8 cellular contexts compared by ENCODE assay signal in genomic region chr19:38209671-38210457, GRCh38. TPM values are rescaled to one million over a fixed set of nuclear protein-coding genes. Genes with fewer than 3 reads are reported as not detected.
DNase-seq lines count a peak whose midpoint lies in the region; TF ChIP-seq lines count a peak whose summit lies in the region.

No MANE protein-coding gene starts in this region.

- DNase-seq in BE2C (peak; percentile 40), NT2/D1 (ENCODE audit: low read depth, low spot score) (no peak), foreskin fibroblast (peak; percentile 56 to 79), neural progenitor cell (ENCODE audit: low spot score) (peak; percentile 87), KG1 (lab: John Stamatoyannopoulos, UW) (no peak), NCI-H2029 (lab: John Stamatoyannopoulos, UW) (no peak)
- no peak for DNase-seq in activated T-helper 2 cell treated with anti-CD3 and anti-CD28 coated beads, Interferon-gamma antibody, Interleukin-2, Interleukin-4, amounts not matched to agents 10 μg/mL and 5 μg/mL and 100 μg/mL, durations not matched to agents 14 hours and 24 hours and 36 hours (ENCODE audit: low spot score)
- DNase-seq in stimulated activated CD4-positive, alpha-beta T cell treated with anti-CD3 and anti-CD28 coated beads, Interleukin-12 subunit alpha, Interleukin-12 subunit beta, amount 100 ng/mL, for 4 hours, result no peak

- H3K79me2 ChIP-seq in neural progenitor cell (ENCODE audit: low read depth), result no peaks in the 10 kb centered on the region

- H3K4me2 ChIP-seq in neural progenitor cell, result peak overlapping the region; percentile 86

- peaks cover 10% of the 10 kb centered on the region for H3K27me3 Mint-ChIP-seq in neural progenitor cell (ENCODE audit: insufficient read depth, low read depth)
- H3K27me3 Mint-ChIP-seq in activated T-helper 2 cell treated with anti-CD3 and anti-CD28 coated beads, Interferon-gamma antibody, Interleukin-2, Interleukin-4, amounts not matched to agents 10 μg/mL and 5 μg/mL and 100 μg/mL, durations not matched to agents 14 hours and 24 hours and 36 hours (ENCODE audit: low read depth), result peaks cover 38% of the 10 kb centered on the region

- peak overlapping the region; percentile 95 for H3K27ac Mint-ChIP-seq in neural progenitor cell
- no peak overlapping the region for H3K27ac Mint-ChIP-seq in activated T-helper 2 cell treated with anti-CD3 and anti-CD28 coated beads, Interferon-gamma antibody, Interleukin-2, Interleukin-4, amounts not matched to agents 10 μg/mL and 5 μg/mL and 100 μg/mL, durations not matched to agents 14 hours and 24 hours and 36 hours

- intact Hi-C loops in activated T-helper 2 cell treated with anti-CD3 and anti-CD28 coated beads, Interferon-gamma antibody, Interleukin-2, Interleukin-4, amounts not matched to agents 10 μg/mL and 5 μg/mL and 100 μg/mL, durations not matched to agents 14 hours and 24 hours and 36 hours (cut with micrococcal nuclease), result no loop called here

- H3K36me3 ChIP-seq in BE2C, result 0 out of 2 replicates have a peak, but pooled peaks cover 7% of the 10 kb centered on the region
- H3K36me3 ChIP-seq in NT2/D1 (ENCODE audit: insufficient read depth, insufficient read length, low read length), result peaks cover 2% of the 10 kb centered on the region
- no peaks in the 10 kb centered on the region for H3K36me3 ChIP-seq in neural progenitor cell

- H3K4me3 Mint-ChIP-seq in neural progenitor cell, result peak overlapping the region; percentile 81
- H3K4me3 Mint-ChIP-seq in activated T-helper 2 cell treated with anti-CD3 and anti-CD28 coated beads, Interferon-gamma antibody, Interleukin-2, Interleukin-4, amounts not matched to agents 10 μg/mL and 5 μg/mL and 100 μg/mL, durations not matched to agents 14 hours and 24 hours and 36 hours (ENCODE audit: low read depth), result no peak overlapping the region

- peaks cover 4% of the 10 kb centered on the region for H3K36me3 Mint-ChIP-seq in neural progenitor cell
- H3K36me3 Mint-ChIP-seq in activated T-helper 2 cell treated with anti-CD3 and anti-CD28 coated beads, Interferon-gamma antibody, Interleukin-2, Interleukin-4, amounts not matched to agents 10 μg/mL and 5 μg/mL and 100 μg/mL, durations not matched to agents 14 hours and 24 hours and 36 hours (ENCODE audit: low read depth), result no peaks in the 10 kb centered on the region

- H3K9ac ChIP-seq in NT2/D1 (ENCODE audit: insufficient read length, low read depth) (peak overlapping the region; percentile 79), neural progenitor cell (no peak overlapping the region)

- H3K9me3 Mint-ChIP-seq in neural progenitor cell, result no peaks in the 10 kb centered on the region
- no peaks in the 10 kb centered on the region for H3K9me3 Mint-ChIP-seq in activated T-helper 2 cell treated with anti-CD3 and anti-CD28 coated beads, Interferon-gamma antibody, Interleukin-2, Interleukin-4, amounts not matched to agents 10 μg/mL and 5 μg/mL and 100 μg/mL, durations not matched to agents 14 hours and 24 hours and 36 hours

- peak overlapping the region; percentile 46 for H3K4me3 ChIP-seq in BE2C (ENCODE audit: low read depth, low read length)
- H3K4me3 ChIP-seq in NT2/D1 (ENCODE audit: insufficient read length, low read depth), result peak overlapping the region; percentile 19
- peak overlapping the region; percentile 25 to 45 for H3K4me3 ChIP-seq in foreskin fibroblast (ENCODE audit: low read depth in 1 of 2, low read length in 2 of 2)
- peak overlapping the region; percentile 46 for H3K4me3 ChIP-seq in neural progenitor cell

- H3K27ac ChIP-seq in neural progenitor cell, result peak overlapping the region; percentile 74

- H3K9me3 ChIP-seq in BE2C (no peaks in the 10 kb centered on the region), NT2/D1 (ENCODE audit: insufficient read depth, low read length) (no peaks in the 10 kb centered on the region), neural progenitor cell (ENCODE audit: low read depth) (no peaks in the 10 kb centered on the region)

- peaks cover 34% of the 10 kb centered on the region for H3F3A ChIP-seq in neural progenitor cell (ENCODE audit: low read depth)

- no peak overlapping the region for H2AFZ ChIP-seq in neural progenitor cell (replicated peaks)

- H4K20me1 ChIP-seq in neural progenitor cell (ENCODE audit: low read depth), result no peaks in the 10 kb centered on the region

- TF ChIP-seq CTCF in BE2C (IDR thresholded peaks at IDR 0.05; ENCODE audit: low read depth, low read length) (no peak), foreskin fibroblast (IDR thresholded peaks at IDR 0.05; ENCODE audit: low read depth, low read length) (no peak), neural progenitor cell (IDR thresholded peaks at IDR 0.05) (no peak)

- H3K4me1 ChIP-seq in BE2C, result peaks cover 12% of the 10 kb centered on the region
- peaks cover 14% of the 10 kb centered on the region for H3K4me1 ChIP-seq in NT2/D1 (ENCODE audit: insufficient read depth, insufficient read length)
- peaks cover 42% of the 10 kb centered on the region for H3K4me1 ChIP-seq in neural progenitor cell

- H3K4me1 Mint-ChIP-seq in neural progenitor cell, result peaks cover 55% of the 10 kb centered on the region
- peaks cover 11% of the 10 kb centered on the region for H3K4me1 Mint-ChIP-seq in activated T-helper 2 cell treated with anti-CD3 and anti-CD28 coated beads, Interferon-gamma antibody, Interleukin-2, Interleukin-4, amounts not matched to agents 10 μg/mL and 5 μg/mL and 100 μg/mL, durations not matched to agents 14 hours and 24 hours and 36 hours (ENCODE audit: low read depth)

- no peaks in the 10 kb centered on the region for H3K27me3 ChIP-seq in BE2C
- H3K27me3 ChIP-seq in NT2/D1 (ENCODE audit: insufficient read depth, insufficient read length), result peaks cover 17% of the 10 kb centered on the region
- no peaks in the 10 kb centered on the region for H3K27me3 ChIP-seq in neural progenitor cell

RNA-seq across cellular contexts. Expression of gene DPF1, which starts 14.2 kb away (rescaled TPM):
- polyA plus RNA-seq in BE2C (2012; ENCODE audit: insufficient read depth, insufficient read length, low read depth), result 21.2 TPM
- total RNA-seq in neural progenitor cell (ENCODE audit: low replicate concordance), result 3.4 and 6.5 TPM in 2 replicates
- total RNA-seq in activated T-helper 2 cell treated with anti-CD3 and anti-CD28 coated beads, Interferon-gamma antibody, Interleukin-2, Interleukin-4, amounts not matched to agents 10 μg/mL and 5 μg/mL and 100 μg/mL, durations not matched to agents 14 hours and 24 hours and 36 hours, result 3.2 and 3.4 TPM in 2 replicates

RNA-seq across cellular contexts. Expression of gene PPP1R14A, which starts 46.3 kb away (rescaled TPM):
- 11.5 TPM for polyA plus RNA-seq in BE2C (2012; ENCODE audit: insufficient read depth, insufficient read length, low read depth)
- 2.0 and 4.2 TPM in 2 replicates for total RNA-seq in neural progenitor cell (ENCODE audit: low replicate concordance)
- 98.7 and 98.9 TPM in 2 replicates for total RNA-seq in activated T-helper 2 cell treated with anti-CD3 and anti-CD28 coated beads, Interferon-gamma antibody, Interleukin-2, Interleukin-4, amounts not matched to agents 10 μg/mL and 5 μg/mL and 100 μg/mL, durations not matched to agents 14 hours and 24 hours and 36 hours

RNA-seq across cellular contexts. Expression of gene SPINT2, which starts 54.5 kb away (rescaled TPM):
- polyA plus RNA-seq in BE2C (2012; ENCODE audit: insufficient read depth, insufficient read length, low read depth), result 0.76 TPM
- 71.0 and 177 TPM in 2 replicates for total RNA-seq in neural progenitor cell (ENCODE audit: low replicate concordance)
- 161 and 165 TPM in 2 replicates for total RNA-seq in activated T-helper 2 cell treated with anti-CD3 and anti-CD28 coated beads, Interferon-gamma antibody, Interleukin-2, Interleukin-4, amounts not matched to agents 10 μg/mL and 5 μg/mL and 100 μg/mL, durations not matched to agents 14 hours and 24 hours and 36 hours

Comparison
In these comparisons a context has a peak if more than half of its experiments do, and no peak if none do; other contexts are left out.
1. DNase-seq: peak in BE2C (single experiment), foreskin fibroblast (2 of 2) and neural progenitor cell (single experiment); none in NT2/D1 (single experiment), activated T-helper 2 cell treated with anti-CD3 and anti-CD28 coated beads, Interferon-gamma antibody, Interleukin-2, Interleukin-4, amounts not matched to agents 10 μg/mL and 5 μg/mL and 100 μg/mL, durations not matched to agents 14 hours and 24 hours and 36 hours (single experiment), stimulated activated CD4-positive, alpha-beta T cell treated with anti-CD3 and anti-CD28 coated beads, Interleukin-12 subunit alpha, Interleukin-12 subunit beta, amount 100 ng/mL, for 4 hours (single experiment), KG1 (single experiment) and NCI-H2029 (single experiment).
2. RNA of gene PPP1R14A, which starts 46.3 kb away (total RNA-seq): 98.7 to 98.9 TPM in activated T-helper 2 cell treated with anti-CD3 and anti-CD28 coated beads, Interferon-gamma antibody, Interleukin-2, Interleukin-4, amounts not matched to agents 10 μg/mL and 5 μg/mL and 100 μg/mL, durations not matched to agents 14 hours and 24 hours and 36 hours; 2.0 to 4.2 TPM in neural progenitor cell; every median in the first group is over 10 times any median in the second.
3. Peak in every context shown above with its lines, with median percentiles within 50 percentile points of each other: H3K4me3 ChIP-seq.